Comparison of ENCODE assay signal across 8 cellular contexts in the genomic region with DNA sequence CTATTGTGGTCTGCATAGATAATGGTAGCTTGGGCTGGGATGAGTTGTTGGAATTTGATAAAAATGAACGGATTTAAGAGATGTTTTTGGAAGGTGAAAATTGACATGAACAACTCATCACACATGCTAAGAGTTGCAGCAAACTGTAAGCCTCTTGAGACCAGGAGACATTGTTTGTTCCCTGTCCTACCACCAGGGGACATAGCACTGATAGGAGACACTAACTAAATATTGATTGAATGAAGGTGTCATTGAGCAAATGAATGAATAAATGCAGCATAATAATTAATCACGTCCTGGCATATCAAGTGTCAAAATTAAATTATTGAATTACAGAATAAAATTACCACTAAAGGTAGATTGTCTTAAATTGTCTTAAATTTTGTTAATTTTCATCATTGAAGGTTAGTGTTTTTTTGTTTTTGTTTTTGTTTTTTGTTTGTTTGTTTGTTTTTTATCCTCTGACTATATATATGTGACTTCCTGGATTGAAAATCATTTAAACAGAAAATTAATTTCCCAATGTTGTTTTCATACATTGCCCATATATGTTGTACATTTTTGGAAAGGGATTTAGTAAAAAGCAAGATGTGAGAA.
A peak's percentile ranks its signal among the peaks of the same experiment; 100 is the strongest.
DNase-seq lines count a peak whose midpoint lies in the region; ATAC-seq and TF ChIP-seq lines count a peak whose summit lies in the region.

No MANE protein-coding gene starts in this region.

- H3K9me3 Mint-ChIP-seq in mesothelial cell of epicardium = peaks cover 13% of the 10 kb centered on the region

- peak; percentile 56 for TF ChIP-seq CTCF in GM10248 (IDR thresholded peaks at IDR 0.05; ENCODE audit: control extremely low read depth, extremely low read depth, low read depth, missing control alignments)
- peak; percentile 11 for TF ChIP-seq CTCF in astrocyte of the cerebellum (IDR thresholded peaks at IDR 0.05; ENCODE audit: low read depth, low read length, missing control alignments)
- no peak for TF ChIP-seq CTCF in mesothelial cell of epicardium (IDR thresholded peaks at IDR 0.05; ENCODE audit: unreplicated experiment)

- peak; percentile 45 for ATAC-seq in HG03521 (IDR thresholded peaks at IDR 0.05; ENCODE audit: unreplicated experiment)
- no peak for ATAC-seq in GM19455 (IDR thresholded peaks at IDR 0.05; ENCODE audit: unreplicated experiment)
- no peak for ATAC-seq in esophagus mucosa
- ATAC-seq in HG02884 (IDR thresholded peaks at IDR 0.05; ENCODE audit: unreplicated experiment) = no peak

- no peak overlapping the region for H3K4me3 Mint-ChIP-seq in mesothelial cell of epicardium

- POLR2A ChIA-PET in GM10248 (lab: Yijun Ruan, JAX) = no interaction called here

- H3K27ac Mint-ChIP-seq in mesothelial cell of epicardium = peak overlapping the region; percentile 1

- no peaks in the 10 kb centered on the region for H3K36me3 Mint-ChIP-seq in mesothelial cell of epicardium

- no peaks in the 10 kb centered on the region for H3K27me3 Mint-ChIP-seq in mesothelial cell of epicardium (ENCODE audit: low read depth)

- CTCF ChIA-PET in GM10248 (lab: Yijun Ruan, JAX) = interaction anchor here (0.7 to 2.0 kb wide), 9 partner anchors 9 to 282 kb away, joined by 3 to 11 read pairs (median 3); no protein-coding TSS in a partner anchor

- peaks cover 36% of the 10 kb centered on the region for H3K4me1 Mint-ChIP-seq in mesothelial cell of epicardium

- peak; percentile 16 for DNase-seq in GM10248 (ENCODE audit: extremely low spot score)
- DNase-seq in astrocyte of the cerebellum (ENCODE audit: low read depth) = no peak
- no peak for DNase-seq in mesothelial cell of epicardium (ENCODE audit: low spot score in 2 of 2, unreplicated experiment in 2 of 2)
- no peak for DNase-seq in COR-L47 (lab: John Stamatoyannopoulos, UW)

- H3K4me3 ChIP-seq in astrocyte of the cerebellum (ENCODE audit: low read depth, low read length) = no peak overlapping the region

- in situ Hi-C loops in astrocyte of the cerebellum (cut with HindIII; ENCODE audit: low sequenced_read_pairs) = no loop called here
